Comparison of ENCODE assay signal across 19 cellular contexts in the genomic region with DNA sequence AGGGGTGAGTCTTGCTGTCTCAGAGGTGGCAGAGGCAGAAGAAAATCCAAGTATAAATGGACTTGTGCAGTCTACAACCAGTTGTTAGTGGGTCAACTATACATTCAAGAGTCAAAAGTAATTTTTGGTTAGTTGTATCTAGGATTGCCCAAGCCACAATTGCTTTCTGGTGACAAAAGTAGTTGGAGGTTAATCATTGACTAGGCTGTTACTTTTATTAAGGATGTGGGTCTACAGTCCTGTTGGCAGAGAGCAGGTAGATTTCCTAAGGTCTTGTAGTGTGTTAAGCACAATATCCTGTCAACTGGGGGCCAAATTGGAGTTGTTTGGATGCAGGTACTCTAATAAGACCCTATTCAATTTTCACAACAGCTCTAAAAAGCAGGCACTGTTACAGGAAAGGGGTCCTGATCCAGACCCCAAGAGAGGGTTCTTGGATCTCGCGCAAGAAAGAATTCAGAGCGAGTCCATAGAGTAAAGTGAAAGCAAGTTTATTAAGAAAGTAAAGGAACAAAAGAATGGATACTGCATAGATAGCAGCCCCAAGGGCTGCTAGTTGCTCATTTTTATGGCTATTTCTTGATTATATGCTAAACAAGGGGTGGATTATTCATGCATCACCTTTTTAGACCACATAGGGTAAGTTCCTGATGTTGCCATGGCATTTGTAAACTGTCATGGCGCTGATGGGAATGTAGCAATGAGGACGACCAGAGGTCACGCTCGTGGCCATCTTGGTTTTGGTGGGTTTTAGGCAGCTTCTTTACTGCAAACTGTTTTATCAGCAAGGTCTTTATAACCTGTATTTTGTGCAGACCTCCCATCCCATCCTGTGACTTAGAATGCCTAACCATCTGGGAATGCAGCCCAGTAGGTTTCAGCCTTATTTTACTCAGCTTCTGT.
"Had no signal": no experiment of that assay in that cellular context is flagged by ENCODE, and none has a peak within 500 bp of the region (broad histone marks: within the 10 kb centered on the region; RNA-seq: fewer than 3 reads in every experiment).

No MANE protein-coding gene starts in this region.

- DNase-seq: KBM-7, MV-4-11, NCI-H1048, NCI-H1105, NCI-H1417, NCI-H146, NCI-H1694 treated with DMSO at 0.1 percent for 48 hours, NCI-H1930, NCI-H2081, NCI-H2107, NCI-H2227 treated with DMSO at 0.1 percent for 48 hours, NCI-H510A, NCI-H524 treated with DMSO at 0.1 percent for 48 hours, NCI-H69, NCI-H774, Right ventricle myocardium superior, RPMI8226, SIG-M5 had no signal

- ATAC-seq: SK-N-SH treated with all-trans-retinoic acid at 6 μM for 48 hours had no signal
